ENCODE assay signal across 8 cellular contexts in the genomic region with DNA sequence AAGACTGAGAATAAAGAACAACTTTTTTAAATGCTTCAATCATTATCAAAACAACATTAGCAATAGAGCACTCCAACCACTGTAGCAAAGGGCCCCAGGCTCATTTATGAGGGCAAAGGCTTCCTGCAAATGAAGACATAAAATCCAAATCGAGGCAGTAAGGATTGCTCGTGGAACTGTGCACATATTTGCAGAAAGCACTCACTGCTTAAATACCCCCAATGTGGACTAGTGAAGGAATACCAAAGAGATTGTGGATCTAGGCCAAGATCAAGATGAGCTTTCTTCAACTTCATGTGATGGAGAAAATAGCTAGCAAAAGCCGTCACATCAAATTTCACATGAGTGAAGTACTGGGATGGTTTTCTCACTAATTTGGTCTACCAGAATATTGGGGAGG.
"Had no signal": no experiment of that assay in that cellular context is flagged by ENCODE, and none has a peak within 500 bp of the region (broad histone marks: within the 10 kb centered on the region; RNA-seq: fewer than 3 reads in every experiment).

No MANE protein-coding gene starts in this region.

- H3K4me3 ChIP-seq: GM12878 had no signal

- FAIRE-seq: G401.6, GM12878, GM12891, GM12892, GM18507, GM19239 had no signal

- ATAC-seq: GM12878 had no signal

- DNase-seq: GDM1, GF-D8 had no signal
